In genomic region chr3:65787340-65787739, GRCh38 we compare ENCODE assay signal across 1 cellular context.
TF ChIP-seq lines count a peak whose summit lies in the region.

No MANE protein-coding gene starts in this region.

TF ChIP-seq in IMR-90, 13 proteins besides CTCF, POLR2A, EP300 and RAD21:
- TF ChIP-seq MAFK (IDR thresholded peaks at IDR 0.05; ENCODE audit: low read depth, low read length) (no peak), CEBPB (IDR thresholded peaks at IDR 0.05; ENCODE audit: low read depth, low read length) (no peak), RFX5 (IDR thresholded peaks at IDR 0.05; ENCODE audit: low read depth, low read length) (no peak), RCOR1 (IDR thresholded peaks at IDR 0.05; ENCODE audit: insufficient replicate concordance, low read length) (no peak), CHD1 (IDR thresholded peaks at IDR 0.05; ENCODE audit: low read depth, low read length) (no peak)
